Comparison of ENCODE assay signal across 1 cellular context in the genomic region with DNA sequence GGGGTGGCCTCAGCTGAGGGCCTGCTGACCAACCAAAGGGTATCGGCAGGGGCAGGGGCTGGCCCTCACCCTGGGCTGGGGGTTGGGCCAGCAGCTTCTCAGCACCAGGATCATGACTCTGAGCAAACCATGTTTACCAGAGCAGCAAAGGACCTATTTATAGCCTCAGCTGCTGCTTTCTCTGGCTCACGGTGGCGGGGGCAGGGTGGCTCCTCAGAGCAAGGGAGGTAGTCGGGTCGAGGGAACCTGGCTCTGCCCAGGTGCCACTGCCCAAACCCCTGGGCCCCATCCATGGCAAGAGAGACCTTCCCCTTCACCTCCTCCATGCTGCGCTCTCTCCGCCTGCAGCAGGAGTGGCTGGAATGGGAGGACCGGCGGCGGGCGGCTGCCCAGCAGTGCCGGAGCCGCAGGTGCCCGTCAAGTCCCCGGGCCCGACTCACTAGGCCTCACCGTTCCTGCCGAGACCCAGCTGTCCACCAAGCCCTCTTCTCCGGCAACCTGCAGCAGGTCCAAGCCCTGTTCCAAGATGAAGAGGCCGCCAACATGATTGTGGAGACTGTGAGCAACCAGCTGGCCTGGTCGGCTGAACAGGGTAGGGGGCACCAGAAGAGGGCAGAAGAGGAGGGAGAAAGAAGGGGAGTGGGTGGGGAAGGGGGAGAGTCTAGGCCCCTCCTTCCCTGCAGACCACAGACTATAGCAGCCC.
A peak's percentile ranks its signal among the peaks of the same experiment; 100 is the strongest.
TF ChIP-seq lines count a peak whose summit lies in the region.

A gene with protein sequence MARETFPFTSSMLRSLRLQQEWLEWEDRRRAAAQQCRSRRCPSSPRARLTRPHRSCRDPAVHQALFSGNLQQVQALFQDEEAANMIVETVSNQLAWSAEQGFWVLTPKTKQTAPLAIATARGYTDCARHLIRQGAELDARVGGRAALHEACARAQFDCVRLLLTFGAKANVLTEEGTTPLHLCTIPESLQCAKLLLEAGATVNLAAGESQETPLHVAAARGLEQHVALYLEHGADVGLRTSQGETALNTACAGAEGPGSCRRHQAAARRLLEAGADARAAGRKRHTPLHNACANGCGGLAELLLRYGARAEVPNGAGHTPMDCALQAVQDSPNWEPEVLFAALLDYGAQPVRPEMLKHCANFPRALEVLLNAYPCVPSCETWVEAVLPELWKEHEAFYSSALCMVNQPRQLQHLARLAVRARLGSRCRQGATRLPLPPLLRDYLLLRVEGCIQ (plus strand): TSS at position 206 of the 703 bp plus-strand sequence. CDS start 86 bp downstream, at position 292.

TF ChIP-seq in HepG2, 621 proteins besides CTCF, POLR2A, EP300 and RAD21 (continued from another document and continues in another):
- TF ChIP-seq, protein P1, sequence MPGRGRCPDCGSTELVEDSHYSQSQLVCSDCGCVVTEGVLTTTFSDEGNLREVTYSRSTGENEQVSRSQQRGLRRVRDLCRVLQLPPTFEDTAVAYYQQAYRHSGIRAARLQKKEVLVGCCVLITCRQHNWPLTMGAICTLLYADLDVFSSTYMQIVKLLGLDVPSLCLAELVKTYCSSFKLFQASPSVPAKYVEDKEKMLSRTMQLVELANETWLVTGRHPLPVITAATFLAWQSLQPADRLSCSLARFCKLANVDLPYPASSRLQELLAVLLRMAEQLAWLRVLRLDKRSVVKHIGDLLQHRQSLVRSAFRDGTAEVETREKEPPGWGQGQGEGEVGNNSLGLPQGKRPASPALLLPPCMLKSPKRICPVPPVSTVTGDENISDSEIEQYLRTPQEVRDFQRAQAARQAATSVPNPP (CRISPR knock-in tag; IDR thresholded peaks at IDR 0.05): no peak
- TF ChIP-seq ZNF775 (CRISPR knock-in tag; IDR thresholded peaks at IDR 0.05; ENCODE audit: borderline replicate concordance): no peak
- TF ChIP-seq, protein P2, sequence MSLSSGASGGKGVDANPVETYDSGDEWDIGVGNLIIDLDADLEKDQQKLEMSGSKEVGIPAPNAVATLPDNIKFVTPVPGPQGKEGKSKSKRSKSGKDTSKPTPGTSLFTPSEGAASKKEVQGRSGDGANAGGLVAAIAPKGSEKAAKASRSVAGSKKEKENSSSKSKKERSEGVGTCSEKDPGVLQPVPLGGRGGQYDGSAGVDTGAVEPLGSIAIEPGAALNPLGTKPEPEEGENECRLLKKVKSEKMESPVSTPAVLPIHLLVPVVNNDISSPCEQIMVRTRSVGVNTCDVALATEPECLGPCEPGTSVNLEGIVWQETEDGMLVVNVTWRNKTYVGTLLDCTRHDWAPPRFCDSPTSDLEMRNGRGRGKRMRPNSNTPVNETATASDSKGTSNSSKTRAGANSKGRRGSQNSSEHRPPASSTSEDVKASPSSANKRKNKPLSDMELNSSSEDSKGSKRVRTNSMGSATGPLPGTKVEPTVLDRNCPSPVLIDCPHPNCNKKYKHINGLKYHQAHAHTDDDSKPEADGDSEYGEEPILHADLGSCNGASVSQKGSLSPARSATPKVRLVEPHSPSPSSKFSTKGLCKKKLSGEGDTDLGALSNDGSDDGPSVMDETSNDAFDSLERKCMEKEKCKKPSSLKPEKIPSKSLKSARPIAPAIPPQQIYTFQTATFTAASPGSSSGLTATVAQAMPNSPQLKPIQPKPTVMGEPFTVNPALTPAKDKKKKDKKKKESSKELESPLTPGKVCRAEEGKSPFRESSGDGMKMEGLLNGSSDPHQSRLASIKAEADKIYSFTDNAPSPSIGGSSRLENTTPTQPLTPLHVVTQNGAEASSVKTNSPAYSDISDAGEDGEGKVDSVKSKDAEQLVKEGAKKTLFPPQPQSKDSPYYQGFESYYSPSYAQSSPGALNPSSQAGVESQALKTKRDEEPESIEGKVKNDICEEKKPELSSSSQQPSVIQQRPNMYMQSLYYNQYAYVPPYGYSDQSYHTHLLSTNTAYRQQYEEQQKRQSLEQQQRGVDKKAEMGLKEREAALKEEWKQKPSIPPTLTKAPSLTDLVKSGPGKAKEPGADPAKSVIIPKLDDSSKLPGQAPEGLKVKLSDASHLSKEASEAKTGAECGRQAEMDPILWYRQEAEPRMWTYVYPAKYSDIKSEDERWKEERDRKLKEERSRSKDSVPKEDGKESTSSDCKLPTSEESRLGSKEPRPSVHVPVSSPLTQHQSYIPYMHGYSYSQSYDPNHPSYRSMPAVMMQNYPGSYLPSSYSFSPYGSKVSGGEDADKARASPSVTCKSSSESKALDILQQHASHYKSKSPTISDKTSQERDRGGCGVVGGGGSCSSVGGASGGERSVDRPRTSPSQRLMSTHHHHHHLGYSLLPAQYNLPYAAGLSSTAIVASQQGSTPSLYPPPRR (CRISPR knock-in tag; IDR thresholded peaks at IDR 0.05; ENCODE audit: borderline replicate concordance): no peak
- no peak for TF ChIP-seq IKZF4 (CRISPR knock-in tag; IDR thresholded peaks at IDR 0.05; ENCODE audit: borderline replicate concordance, low read depth, not compliant biosample characterization)
- no peak for TF ChIP-seq ZNF644 (CRISPR knock-in tag; IDR thresholded peaks at IDR 0.05; ENCODE audit: low read depth)
- no peak for TF ChIP-seq ZNF510 (CRISPR knock-in tag; IDR thresholded peaks at IDR 0.05; ENCODE audit: low read depth)
- TF ChIP-seq MYC (CRISPR knock-in tag; IDR thresholded peaks at IDR 0.05; ENCODE audit: borderline replicate concordance): no peak
- TF ChIP-seq SIN3A (IDR thresholded peaks at IDR 0.05; ENCODE audit: borderline replicate concordance, low read depth, low read length): no peak
- TF ChIP-seq RCOR2 (CRISPR knock-in tag; IDR thresholded peaks at IDR 0.05): no peak
- TF ChIP-seq ZNF251 (CRISPR knock-in tag; IDR thresholded peaks at IDR 0.05): no peak
- no peak for TF ChIP-seq ZNF83 (CRISPR knock-in tag; IDR thresholded peaks at IDR 0.05; ENCODE audit: borderline replicate concordance)
- TF ChIP-seq, protein P3, sequence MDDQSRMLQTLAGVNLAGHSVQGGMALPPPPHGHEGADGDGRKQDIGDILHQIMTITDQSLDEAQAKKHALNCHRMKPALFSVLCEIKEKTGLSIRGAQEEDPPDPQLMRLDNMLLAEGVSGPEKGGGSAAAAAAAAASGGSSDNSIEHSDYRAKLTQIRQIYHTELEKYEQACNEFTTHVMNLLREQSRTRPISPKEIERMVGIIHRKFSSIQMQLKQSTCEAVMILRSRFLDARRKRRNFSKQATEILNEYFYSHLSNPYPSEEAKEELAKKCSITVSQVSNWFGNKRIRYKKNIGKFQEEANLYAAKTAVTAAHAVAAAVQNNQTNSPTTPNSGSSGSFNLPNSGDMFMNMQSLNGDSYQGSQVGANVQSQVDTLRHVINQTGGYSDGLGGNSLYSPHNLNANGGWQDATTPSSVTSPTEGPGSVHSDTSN (CRISPR knock-in tag; IDR thresholded peaks at IDR 0.05; ENCODE audit: borderline replicate concordance): no peak
- no peak for TF ChIP-seq ZMAT3 (CRISPR knock-in tag; conservative IDR thresholded peaks at IDR 0.05)
- TF ChIP-seq ZNF577 (CRISPR knock-in tag; IDR thresholded peaks at IDR 0.05; ENCODE audit: borderline replicate concordance, low read depth): no peak
- TF ChIP-seq ZNF205 (CRISPR knock-in tag; IDR thresholded peaks at IDR 0.05): no peak
- TF ChIP-seq, protein P4, sequence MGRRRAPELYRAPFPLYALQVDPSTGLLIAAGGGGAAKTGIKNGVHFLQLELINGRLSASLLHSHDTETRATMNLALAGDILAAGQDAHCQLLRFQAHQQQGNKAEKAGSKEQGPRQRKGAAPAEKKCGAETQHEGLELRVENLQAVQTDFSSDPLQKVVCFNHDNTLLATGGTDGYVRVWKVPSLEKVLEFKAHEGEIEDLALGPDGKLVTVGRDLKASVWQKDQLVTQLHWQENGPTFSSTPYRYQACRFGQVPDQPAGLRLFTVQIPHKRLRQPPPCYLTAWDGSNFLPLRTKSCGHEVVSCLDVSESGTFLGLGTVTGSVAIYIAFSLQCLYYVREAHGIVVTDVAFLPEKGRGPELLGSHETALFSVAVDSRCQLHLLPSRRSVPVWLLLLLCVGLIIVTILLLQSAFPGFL (CRISPR knock-in tag; IDR thresholded peaks at IDR 0.05): no peak
- TF ChIP-seq HDAC1 (CRISPR knock-in tag; IDR thresholded peaks at IDR 0.05): 0 out of 2 replicates have a peak, but pooled peaks have one; percentile 33
- 0 out of 2 replicates have a peak, but pooled peaks have one; percentile 59 for TF ChIP-seq ZNF747 (CRISPR knock-in tag; IDR thresholded peaks at IDR 0.05; ENCODE audit: borderline replicate concordance)
- TF ChIP-seq, protein P5, sequence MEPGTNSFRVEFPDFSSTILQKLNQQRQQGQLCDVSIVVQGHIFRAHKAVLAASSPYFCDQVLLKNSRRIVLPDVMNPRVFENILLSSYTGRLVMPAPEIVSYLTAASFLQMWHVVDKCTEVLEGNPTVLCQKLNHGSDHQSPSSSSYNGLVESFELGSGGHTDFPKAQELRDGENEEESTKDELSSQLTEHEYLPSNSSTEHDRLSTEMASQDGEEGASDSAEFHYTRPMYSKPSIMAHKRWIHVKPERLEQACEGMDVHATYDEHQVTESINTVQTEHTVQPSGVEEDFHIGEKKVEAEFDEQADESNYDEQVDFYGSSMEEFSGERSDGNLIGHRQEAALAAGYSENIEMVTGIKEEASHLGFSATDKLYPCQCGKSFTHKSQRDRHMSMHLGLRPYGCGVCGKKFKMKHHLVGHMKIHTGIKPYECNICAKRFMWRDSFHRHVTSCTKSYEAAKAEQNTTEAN (CRISPR knock-in tag; conservative IDR thresholded peaks at IDR 0.05): no peak
- TF ChIP-seq, protein P6, sequence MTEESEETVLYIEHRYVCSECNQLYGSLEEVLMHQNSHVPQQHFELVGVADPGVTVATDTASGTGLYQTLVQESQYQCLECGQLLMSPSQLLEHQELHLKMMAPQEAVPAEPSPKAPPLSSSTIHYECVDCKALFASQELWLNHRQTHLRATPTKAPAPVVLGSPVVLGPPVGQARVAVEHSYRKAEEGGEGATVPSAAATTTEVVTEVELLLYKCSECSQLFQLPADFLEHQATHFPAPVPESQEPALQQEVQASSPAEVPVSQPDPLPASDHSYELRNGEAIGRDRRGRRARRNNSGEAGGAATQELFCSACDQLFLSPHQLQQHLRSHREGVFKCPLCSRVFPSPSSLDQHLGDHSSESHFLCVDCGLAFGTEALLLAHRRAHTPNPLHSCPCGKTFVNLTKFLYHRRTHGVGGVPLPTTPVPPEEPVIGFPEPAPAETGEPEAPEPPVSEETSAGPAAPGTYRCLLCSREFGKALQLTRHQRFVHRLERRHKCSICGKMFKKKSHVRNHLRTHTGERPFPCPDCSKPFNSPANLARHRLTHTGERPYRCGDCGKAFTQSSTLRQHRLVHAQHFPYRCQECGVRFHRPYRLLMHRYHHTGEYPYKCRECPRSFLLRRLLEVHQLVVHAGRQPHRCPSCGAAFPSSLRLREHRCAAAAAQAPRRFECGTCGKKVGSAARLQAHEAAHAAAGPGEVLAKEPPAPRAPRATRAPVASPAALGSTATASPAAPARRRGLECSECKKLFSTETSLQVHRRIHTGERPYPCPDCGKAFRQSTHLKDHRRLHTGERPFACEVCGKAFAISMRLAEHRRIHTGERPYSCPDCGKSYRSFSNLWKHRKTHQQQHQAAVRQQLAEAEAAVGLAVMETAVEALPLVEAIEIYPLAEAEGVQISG (CRISPR knock-in tag; IDR thresholded peaks at IDR 0.05): peak; percentile 20; the same call in 1 of the 2 replicates
- TF ChIP-seq, protein P7, sequence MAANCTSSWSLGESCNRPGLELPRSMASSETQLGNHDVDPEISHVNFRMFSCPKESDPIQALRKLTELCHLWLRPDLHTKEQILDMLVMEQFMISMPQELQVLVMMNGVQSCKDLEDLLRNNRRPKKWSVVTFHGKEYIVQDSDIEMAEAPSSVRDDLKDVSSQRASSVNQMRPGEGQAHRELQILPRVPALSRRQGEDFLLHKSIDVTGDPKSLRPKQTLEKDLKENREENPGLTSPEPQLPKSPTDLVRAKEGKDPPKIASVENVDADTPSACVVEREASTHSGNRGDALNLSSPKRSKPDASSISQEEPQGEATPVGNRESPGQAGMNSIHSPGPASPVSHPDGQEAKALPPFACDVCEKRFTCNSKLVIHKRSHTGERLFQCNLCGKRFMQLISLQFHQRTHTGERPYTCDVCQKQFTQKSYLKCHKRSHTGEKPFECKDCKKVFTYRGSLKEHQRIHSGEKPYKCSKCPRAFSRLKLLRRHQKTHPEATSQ (CRISPR knock-in tag; IDR thresholded peaks at IDR 0.05; ENCODE audit: borderline replicate concordance): no peak
- no peak for TF ChIP-seq HNRNPUL1 (IDR thresholded peaks at IDR 0.05; ENCODE audit: low read depth, low read length)
- 0 out of 2 replicates have a peak, but pooled peaks have one; percentile 8 for TF ChIP-seq ZBTB20 (CRISPR knock-in tag; IDR thresholded peaks at IDR 0.05; ENCODE audit: borderline replicate concordance, low read depth)
- TF ChIP-seq, protein P8, sequence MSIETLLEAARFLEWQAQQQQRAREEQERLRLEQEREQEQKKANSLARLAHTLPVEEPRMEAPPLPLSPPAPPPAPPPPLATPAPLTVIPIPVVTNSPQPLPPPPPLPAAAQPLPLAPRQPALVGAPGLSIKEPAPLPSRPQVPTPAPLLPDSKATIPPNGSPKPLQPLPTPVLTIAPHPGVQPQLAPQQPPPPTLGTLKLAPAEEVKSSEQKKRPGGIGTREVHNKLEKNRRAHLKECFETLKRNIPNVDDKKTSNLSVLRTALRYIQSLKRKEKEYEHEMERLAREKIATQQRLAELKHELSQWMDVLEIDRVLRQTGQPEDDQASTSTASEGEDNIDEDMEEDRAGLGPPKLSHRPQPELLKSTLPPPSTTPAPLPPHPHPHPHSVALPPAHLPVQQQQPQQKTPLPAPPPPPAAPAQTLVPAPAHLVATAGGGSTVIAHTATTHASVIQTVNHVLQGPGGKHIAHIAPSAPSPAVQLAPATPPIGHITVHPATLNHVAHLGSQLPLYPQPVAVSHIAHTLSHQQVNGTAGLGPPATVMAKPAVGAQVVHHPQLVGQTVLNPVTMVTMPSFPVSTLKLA (IDR thresholded peaks at IDR 0.05): no peak
- TF ChIP-seq, protein P9, sequence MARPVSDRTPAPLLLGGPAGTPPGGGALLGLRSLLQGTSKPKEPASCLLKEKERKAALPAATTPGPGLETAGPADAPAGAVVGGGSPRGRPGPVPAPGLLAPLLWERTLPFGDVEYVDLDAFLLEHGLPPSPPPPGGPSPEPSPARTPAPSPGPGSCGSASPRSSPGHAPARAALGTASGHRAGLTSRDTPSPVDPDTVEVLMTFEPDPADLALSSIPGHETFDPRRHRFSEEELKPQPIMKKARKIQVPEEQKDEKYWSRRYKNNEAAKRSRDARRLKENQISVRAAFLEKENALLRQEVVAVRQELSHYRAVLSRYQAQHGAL (CRISPR knock-in tag; IDR thresholded peaks at IDR 0.05; ENCODE audit: not compliant biosample characterization): no peak
- no peak for TF ChIP-seq TSC22D2 (CRISPR knock-in tag; IDR thresholded peaks at IDR 0.05; ENCODE audit: borderline replicate concordance)
- TF ChIP-seq MXI1 (IDR thresholded peaks at IDR 0.05; ENCODE audit: borderline replicate concordance, low read depth, low read length): no peak
- TF ChIP-seq, protein P10, sequence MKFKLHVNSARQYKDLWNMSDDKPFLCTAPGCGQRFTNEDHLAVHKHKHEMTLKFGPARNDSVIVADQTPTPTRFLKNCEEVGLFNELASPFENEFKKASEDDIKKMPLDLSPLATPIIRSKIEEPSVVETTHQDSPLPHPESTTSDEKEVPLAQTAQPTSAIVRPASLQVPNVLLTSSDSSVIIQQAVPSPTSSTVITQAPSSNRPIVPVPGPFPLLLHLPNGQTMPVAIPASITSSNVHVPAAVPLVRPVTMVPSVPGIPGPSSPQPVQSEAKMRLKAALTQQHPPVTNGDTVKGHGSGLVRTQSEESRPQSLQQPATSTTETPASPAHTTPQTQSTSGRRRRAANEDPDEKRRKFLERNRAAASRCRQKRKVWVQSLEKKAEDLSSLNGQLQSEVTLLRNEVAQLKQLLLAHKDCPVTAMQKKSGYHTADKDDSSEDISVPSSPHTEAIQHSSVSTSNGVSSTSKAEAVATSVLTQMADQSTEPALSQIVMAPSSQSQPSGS (CRISPR knock-in tag; IDR thresholded peaks at IDR 0.05): no peak
- TF ChIP-seq TAF1 (CRISPR knock-in tag; IDR thresholded peaks at IDR 0.05): no peak
- TF ChIP-seq, protein P11, sequence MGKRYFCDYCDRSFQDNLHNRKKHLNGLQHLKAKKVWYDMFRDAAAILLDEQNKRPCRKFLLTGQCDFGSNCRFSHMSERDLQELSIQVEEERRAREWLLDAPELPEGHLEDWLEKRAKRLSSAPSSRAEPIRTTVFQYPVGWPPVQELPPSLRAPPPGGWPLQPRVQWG (CRISPR knock-in tag; IDR thresholded peaks at IDR 0.05; ENCODE audit: borderline replicate concordance, low read depth): no peak
- no peak for TF ChIP-seq ZFYVE20 (CRISPR knock-in tag; IDR thresholded peaks at IDR 0.05; ENCODE audit: borderline replicate concordance, low read depth)
